ENCODE assay signal across 1 cellular context in the genomic region with DNA sequence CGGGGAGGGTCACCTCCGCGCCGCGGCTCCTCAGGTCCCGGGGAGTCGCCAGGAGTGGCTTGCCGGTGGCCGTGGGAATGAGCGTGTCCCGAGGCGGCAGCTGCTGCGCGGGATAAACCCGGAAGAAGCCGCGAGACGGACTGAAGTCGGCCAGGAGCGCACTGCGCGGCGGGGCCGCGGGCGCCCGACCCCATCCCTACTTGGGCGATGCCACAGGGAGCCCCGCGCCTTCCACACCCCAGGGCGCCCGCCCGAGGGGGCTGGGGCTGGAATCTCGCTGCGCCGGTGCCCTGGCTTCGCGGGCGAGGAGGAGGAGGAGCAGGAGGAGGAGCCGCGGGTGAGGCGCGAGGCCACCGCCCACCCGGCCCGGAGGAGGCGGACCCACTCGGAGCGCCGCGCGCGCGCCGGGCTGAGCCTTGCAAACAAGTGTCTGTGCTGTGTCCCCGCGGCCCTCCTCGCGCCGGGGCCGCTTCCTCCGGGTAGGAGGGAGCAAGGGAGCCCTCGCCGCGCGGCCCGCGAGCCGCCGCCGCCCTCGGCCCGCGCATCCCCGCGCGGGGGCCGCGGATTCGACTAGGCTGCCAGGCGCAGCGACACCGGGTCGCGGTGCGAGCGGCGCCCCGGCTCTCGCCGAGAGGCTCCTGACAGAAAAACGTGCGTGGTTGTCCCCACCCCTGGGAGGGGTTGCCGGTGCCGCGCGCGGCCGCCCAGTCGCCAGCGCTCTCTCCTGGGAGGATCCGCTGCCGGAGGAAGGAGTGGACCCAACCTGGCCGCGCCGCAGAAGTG.
TF ChIP-seq lines count a peak whose summit lies in the region.

A gene (plus strand): TSS at position 412 of the 783 bp plus-strand sequence.

TF ChIP-seq in HepG2, 621 proteins besides CTCF, POLR2A, EP300 and RAD21 (continued from another document and continues in another):
- TF ChIP-seq, protein P1, sequence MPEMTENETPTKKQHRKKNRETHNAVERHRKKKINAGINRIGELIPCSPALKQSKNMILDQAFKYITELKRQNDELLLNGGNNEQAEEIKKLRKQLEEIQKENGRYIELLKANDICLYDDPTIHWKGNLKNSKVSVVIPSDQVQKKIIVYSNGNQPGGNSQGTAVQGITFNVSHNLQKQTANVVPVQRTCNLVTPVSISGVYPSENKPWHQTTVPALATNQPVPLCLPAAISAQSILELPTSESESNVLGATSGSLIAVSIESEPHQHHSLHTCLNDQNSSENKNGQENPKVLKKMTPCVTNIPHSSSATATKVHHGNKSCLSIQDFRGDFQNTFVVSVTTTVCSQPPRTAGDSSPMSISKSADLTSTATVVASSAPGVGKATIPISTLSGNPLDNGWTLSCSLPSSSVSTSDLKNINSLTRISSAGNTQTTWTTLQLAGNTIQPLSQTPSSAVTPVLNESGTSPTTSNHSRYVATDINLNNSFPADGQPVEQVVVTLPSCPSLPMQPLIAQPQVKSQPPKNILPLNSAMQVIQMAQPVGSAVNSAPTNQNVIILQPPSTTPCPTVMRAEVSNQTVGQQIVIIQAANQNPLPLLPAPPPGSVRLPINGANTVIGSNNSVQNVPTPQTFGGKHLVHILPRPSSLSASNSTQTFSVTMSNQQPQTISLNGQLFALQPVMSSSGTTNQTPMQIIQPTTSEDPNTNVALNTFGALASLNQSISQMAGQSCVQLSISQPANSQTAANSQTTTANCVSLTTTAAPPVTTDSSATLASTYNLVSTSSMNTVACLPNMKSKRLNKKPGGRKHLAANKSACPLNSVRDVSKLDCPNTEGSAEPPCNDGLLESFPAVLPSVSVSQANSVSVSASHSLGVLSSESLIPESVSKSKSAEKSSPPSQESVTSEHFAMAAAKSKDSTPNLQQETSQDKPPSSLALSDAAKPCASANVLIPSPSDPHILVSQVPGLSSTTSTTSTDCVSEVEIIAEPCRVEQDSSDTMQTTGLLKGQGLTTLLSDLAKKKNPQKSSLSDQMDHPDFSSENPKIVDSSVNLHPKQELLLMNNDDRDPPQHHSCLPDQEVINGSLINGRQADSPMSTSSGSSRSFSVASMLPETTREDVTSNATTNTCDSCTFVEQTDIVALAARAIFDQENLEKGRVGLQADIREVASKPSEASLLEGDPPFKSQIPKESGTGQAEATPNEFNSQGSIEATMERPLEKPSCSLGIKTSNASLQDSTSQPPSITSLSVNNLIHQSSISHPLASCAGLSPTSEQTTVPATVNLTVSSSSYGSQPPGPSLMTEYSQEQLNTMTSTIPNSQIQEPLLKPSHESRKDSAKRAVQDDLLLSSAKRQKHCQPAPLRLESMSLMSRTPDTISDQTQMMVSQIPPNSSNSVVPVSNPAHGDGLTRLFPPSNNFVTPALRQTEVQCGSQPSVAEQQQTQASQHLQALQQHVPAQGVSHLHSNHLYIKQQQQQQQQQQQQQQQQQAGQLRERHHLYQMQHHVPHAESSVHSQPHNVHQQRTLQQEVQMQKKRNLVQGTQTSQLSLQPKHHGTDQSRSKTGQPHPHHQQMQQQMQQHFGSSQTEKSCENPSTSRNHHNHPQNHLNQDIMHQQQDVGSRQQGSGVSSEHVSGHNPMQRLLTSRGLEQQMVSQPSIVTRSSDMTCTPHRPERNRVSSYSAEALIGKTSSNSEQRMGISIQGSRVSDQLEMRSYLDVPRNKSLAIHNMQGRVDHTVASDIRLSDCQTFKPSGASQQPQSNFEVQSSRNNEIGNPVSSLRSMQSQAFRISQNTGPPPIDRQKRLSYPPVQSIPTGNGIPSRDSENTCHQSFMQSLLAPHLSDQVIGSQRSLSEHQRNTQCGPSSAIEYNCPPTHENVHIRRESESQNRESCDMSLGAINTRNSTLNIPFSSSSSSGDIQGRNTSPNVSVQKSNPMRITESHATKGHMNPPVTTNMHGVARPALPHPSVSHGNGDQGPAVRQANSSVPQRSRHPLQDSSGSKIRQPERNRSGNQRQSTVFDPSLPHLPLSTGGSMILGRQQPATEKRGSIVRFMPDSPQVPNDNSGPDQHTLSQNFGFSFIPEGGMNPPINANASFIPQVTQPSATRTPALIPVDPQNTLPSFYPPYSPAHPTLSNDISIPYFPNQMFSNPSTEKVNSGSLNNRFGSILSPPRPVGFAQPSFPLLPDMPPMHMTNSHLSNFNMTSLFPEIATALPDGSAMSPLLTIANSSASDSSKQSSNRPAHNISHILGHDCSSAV (CRISPR knock-in tag; IDR thresholded peaks at IDR 0.05; ENCODE audit: borderline replicate concordance): no peak
- TF ChIP-seq THAP11 (CRISPR knock-in tag; IDR thresholded peaks at IDR 0.05): peak; percentile 81
- peak; percentile 44; the same call in 1 of the 2 replicates for TF ChIP-seq BCL6 (CRISPR knock-in tag; IDR thresholded peaks at IDR 0.05)
- TF ChIP-seq, protein P2, sequence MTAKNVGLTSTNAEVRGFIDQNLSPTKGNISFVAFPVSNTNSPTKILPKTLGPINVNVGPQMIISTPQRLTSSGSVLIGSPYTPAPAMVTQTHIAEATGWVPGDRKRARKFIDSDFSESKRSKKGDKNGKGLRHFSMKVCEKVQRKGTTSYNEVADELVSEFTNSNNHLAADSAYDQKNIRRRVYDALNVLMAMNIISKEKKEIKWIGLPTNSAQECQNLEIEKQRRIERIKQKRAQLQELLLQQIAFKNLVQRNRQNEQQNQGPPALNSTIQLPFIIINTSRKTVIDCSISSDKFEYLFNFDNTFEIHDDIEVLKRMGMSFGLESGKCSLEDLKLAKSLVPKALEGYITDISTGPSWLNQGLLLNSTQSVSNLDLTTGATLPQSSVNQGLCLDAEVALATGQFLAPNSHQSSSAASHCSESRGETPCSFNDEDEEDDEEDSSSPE (CRISPR knock-in tag; IDR thresholded peaks at IDR 0.05): peak; percentile 62; the same call in 1 of the 2 replicates
- TF ChIP-seq, protein P3, sequence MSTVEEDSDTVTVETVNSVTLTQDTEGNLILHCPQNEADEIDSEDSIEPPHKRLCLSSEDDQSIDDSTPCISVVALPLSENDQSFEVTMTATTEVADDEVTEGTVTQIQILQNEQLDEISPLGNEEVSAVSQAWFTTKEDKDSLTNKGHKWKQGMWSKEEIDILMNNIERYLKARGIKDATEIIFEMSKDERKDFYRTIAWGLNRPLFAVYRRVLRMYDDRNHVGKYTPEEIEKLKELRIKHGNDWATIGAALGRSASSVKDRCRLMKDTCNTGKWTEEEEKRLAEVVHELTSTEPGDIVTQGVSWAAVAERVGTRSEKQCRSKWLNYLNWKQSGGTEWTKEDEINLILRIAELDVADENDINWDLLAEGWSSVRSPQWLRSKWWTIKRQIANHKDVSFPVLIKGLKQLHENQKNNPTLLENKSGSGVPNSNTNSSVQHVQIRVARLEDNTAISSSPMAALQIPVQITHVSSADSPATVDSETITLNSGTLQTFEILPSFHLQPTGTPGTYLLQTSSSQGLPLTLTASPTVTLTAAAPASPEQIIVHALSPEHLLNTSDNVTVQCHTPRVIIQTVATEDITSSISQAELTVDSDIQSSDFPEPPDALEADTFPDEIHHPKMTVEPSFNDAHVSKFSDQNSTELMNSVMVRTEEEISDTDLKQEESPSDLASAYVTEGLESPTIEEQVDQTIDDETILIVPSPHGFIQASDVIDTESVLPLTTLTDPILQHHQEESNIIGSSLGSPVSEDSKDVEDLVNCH (CRISPR knock-in tag; IDR thresholded peaks at IDR 0.05): no peak
- 0 out of 2 replicates have a peak, but pooled peaks have one; percentile 15 for TF ChIP-seq ZNF816 (CRISPR knock-in tag; IDR thresholded peaks at IDR 0.05; ENCODE audit: borderline replicate concordance)
- TF ChIP-seq CBX1 (IDR thresholded peaks at IDR 0.05; ENCODE audit: low read depth): peak; percentile 59
- TF ChIP-seq, protein P4, sequence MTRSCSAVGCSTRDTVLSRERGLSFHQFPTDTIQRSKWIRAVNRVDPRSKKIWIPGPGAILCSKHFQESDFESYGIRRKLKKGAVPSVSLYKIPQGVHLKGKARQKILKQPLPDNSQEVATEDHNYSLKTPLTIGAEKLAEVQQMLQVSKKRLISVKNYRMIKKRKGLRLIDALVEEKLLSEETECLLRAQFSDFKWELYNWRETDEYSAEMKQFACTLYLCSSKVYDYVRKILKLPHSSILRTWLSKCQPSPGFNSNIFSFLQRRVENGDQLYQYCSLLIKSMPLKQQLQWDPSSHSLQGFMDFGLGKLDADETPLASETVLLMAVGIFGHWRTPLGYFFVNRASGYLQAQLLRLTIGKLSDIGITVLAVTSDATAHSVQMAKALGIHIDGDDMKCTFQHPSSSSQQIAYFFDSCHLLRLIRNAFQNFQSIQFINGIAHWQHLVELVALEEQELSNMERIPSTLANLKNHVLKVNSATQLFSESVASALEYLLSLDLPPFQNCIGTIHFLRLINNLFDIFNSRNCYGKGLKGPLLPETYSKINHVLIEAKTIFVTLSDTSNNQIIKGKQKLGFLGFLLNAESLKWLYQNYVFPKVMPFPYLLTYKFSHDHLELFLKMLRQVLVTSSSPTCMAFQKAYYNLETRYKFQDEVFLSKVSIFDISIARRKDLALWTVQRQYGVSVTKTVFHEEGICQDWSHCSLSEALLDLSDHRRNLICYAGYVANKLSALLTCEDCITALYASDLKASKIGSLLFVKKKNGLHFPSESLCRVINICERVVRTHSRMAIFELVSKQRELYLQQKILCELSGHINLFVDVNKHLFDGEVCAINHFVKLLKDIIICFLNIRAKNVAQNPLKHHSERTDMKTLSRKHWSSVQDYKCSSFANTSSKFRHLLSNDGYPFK (CRISPR knock-in tag; IDR thresholded peaks at IDR 0.05; ENCODE audit: borderline replicate concordance): no peak
- TF ChIP-seq SNAPC2 (CRISPR knock-in tag; IDR thresholded peaks at IDR 0.05): 0 out of 2 replicates have a peak, but pooled peaks have one; percentile 28
- TF ChIP-seq, protein P5, sequence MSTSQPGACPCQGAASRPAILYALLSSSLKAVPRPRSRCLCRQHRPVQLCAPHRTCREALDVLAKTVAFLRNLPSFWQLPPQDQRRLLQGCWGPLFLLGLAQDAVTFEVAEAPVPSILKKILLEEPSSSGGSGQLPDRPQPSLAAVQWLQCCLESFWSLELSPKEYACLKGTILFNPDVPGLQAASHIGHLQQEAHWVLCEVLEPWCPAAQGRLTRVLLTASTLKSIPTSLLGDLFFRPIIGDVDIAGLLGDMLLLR (CRISPR knock-in tag; IDR thresholded peaks at IDR 0.05): peak; percentile 60; the same call in 1 of the 2 replicates
- no peak for TF ChIP-seq KAT2B (IDR thresholded peaks at IDR 0.05; ENCODE audit: borderline replicate concordance, low read depth, low read length)
- TF ChIP-seq YEATS2 (CRISPR knock-in tag; IDR thresholded peaks at IDR 0.05; ENCODE audit: borderline replicate concordance): no peak
- TF ChIP-seq, protein P6, sequence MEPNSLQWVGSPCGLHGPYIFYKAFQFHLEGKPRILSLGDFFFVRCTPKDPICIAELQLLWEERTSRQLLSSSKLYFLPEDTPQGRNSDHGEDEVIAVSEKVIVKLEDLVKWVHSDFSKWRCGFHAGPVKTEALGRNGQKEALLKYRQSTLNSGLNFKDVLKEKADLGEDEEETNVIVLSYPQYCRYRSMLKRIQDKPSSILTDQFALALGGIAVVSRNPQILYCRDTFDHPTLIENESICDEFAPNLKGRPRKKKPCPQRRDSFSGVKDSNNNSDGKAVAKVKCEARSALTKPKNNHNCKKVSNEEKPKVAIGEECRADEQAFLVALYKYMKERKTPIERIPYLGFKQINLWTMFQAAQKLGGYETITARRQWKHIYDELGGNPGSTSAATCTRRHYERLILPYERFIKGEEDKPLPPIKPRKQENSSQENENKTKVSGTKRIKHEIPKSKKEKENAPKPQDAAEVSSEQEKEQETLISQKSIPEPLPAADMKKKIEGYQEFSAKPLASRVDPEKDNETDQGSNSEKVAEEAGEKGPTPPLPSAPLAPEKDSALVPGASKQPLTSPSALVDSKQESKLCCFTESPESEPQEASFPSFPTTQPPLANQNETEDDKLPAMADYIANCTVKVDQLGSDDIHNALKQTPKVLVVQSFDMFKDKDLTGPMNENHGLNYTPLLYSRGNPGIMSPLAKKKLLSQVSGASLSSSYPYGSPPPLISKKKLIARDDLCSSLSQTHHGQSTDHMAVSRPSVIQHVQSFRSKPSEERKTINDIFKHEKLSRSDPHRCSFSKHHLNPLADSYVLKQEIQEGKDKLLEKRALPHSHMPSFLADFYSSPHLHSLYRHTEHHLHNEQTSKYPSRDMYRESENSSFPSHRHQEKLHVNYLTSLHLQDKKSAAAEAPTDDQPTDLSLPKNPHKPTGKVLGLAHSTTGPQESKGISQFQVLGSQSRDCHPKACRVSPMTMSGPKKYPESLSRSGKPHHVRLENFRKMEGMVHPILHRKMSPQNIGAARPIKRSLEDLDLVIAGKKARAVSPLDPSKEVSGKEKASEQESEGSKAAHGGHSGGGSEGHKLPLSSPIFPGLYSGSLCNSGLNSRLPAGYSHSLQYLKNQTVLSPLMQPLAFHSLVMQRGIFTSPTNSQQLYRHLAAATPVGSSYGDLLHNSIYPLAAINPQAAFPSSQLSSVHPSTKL (CRISPR knock-in tag; IDR thresholded peaks at IDR 0.05): peak; percentile 53; the same call in 1 of the 2 replicates
- TF ChIP-seq ZNF24 (IDR thresholded peaks at IDR 0.05): no peak
- 0 out of 2 replicates have a peak, but pooled peaks have one; percentile 17 for TF ChIP-seq ZNF335 (CRISPR knock-in tag; IDR thresholded peaks at IDR 0.05)
- TF ChIP-seq, protein P7, sequence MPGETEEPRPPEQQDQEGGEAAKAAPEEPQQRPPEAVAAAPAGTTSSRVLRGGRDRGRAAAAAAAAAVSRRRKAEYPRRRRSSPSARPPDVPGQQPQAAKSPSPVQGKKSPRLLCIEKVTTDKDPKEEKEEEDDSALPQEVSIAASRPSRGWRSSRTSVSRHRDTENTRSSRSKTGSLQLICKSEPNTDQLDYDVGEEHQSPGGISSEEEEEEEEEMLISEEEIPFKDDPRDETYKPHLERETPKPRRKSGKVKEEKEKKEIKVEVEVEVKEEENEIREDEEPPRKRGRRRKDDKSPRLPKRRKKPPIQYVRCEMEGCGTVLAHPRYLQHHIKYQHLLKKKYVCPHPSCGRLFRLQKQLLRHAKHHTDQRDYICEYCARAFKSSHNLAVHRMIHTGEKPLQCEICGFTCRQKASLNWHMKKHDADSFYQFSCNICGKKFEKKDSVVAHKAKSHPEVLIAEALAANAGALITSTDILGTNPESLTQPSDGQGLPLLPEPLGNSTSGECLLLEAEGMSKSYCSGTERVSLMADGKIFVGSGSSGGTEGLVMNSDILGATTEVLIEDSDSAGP (CRISPR knock-in tag; IDR thresholded peaks at IDR 0.05; ENCODE audit: borderline replicate concordance): peak; percentile 48; the same call in 1 of the 2 replicates
- TF ChIP-seq ZNF776 (CRISPR knock-in tag; IDR thresholded peaks at IDR 0.05): no peak; the same call in 1 of the 2 replicates
- TF ChIP-seq, protein P8, sequence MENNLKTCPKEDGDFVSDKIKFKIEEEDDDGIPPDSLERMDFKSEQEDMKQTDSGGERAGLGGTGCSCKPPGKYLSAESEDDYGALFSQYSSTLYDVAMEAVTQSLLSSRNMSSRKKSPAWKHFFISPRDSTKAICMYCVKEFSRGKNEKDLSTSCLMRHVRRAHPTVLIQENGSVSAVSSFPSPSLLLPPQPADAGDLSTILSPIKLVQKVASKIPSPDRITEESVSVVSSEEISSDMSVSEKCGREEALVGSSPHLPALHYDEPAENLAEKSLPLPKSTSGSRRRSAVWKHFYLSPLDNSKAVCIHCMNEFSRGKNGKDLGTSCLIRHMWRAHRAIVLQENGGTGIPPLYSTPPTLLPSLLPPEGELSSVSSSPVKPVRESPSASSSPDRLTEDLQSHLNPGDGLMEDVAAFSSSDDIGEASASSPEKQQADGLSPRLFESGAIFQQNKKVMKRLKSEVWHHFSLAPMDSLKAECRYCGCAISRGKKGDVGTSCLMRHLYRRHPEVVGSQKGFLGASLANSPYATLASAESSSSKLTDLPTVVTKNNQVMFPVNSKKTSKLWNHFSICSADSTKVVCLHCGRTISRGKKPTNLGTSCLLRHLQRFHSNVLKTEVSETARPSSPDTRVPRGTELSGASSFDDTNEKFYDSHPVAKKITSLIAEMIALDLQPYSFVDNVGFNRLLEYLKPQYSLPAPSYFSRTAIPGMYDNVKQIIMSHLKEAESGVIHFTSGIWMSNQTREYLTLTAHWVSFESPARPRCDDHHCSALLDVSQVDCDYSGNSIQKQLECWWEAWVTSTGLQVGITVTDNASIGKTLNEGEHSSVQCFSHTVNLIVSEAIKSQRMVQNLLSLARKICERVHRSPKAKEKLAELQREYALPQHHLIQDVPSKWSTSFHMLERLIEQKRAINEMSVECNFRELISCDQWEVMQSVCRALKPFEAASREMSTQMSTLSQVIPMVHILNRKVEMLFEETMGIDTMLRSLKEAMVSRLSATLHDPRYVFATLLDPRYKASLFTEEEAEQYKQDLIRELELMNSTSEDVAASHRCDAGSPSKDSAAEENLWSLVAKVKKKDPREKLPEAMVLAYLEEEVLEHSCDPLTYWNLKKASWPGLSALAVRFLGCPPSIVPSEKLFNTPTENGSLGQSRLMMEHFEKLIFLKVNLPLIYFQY (CRISPR knock-in tag; IDR thresholded peaks at IDR 0.05; ENCODE audit: borderline replicate concordance): no peak; the same call in 1 of the 2 replicates
